Comparison of ENCODE assay signal across 8 cellular contexts in the genomic region with DNA sequence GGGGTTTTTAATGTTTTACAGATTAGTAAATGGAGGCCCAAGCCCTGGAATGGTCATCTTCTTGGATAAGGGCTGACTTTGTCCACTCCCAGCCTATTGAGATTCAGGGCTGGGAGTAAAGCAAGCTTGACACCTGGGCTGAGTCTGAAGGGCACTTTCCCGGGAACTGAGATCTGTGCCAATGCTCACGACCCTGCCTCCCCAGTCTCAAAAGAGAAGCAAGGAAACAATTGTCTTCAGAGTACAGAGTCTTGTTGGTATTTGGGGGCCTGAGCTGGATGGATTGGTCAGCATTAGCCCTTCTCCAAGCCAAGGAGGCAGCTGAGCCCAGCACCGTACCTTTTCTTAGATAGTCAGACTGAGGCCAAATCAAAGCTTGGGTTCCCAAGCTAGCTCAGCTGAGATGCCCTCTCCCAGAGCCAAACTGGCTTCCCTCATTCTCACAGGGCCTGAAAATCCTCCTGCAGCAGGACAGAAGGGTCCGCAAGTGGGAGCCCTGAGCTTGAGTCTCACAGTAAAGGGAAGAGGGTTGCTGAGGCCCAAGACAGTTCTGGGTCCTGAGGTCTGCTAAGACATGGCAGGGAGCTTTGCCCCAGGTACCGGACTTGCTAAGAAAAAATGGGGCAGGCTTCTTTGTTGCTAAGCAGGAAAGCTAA. TPM values are rescaled to one million over a fixed set of nuclear protein-coding genes. Genes with fewer than 3 reads are reported as not detected.
DNase-seq lines count a peak whose midpoint lies in the region; ATAC-seq, FAIRE-seq and TF ChIP-seq lines count a peak whose summit lies in the region.

No MANE protein-coding gene starts in this region.

- FAIRE-seq in H1 (lab: Jason Lieb, UNC) (no peak), pancreas (lab: Jason Lieb, UNC) (no peak)

- CTCF ChIA-PET in CD4-positive, alpha-beta T cell (lab: Charles Lee): interaction anchor here (0.8 to 4.4 kb wide), 2 partner anchors 57 to 58 kb away, joined by 3 to 54 read pairs; no protein-coding TSS in a partner anchor
- CTCF ChIA-PET in RWPE1 (lab: Yijun Ruan, JAX) (interaction anchor here (0.6 to 1.1 kb wide), 5 partner anchors 13 to 60 kb away, joined by 3 to 8 read pairs (median 4); no protein-coding TSS in a partner anchor), H1 (lab: Charles Lee; ENCODE audit: partially characterized antibody) (interaction anchor here (0.6 to 5.0 kb wide), 11 partner anchors 8 to 201 kb away, joined by 3 to 34 read pairs (median 4); no protein-coding TSS in a partner anchor)

- H3K4me3 Mint-ChIP-seq in CD4-positive, alpha-beta T cell: peak overlapping the region; percentile 54

- H4K91ac ChIP-seq in H1 (replicated peaks; ENCODE audit: insufficient read length, low read length): no peak overlapping the region

- no peak overlapping the region for H3K14ac ChIP-seq in H1 (ENCODE audit: insufficient read length)

- DNase-seq in CD4-positive, alpha-beta T cell: no peak
- no peak for DNase-seq in RWPE1 (ENCODE audit: low spot score)
- DNase-seq in H1 (ENCODE audit: low read depth in 1 of 2, low spot score in 2 of 2): no peak
- DNase-seq in pancreas: peak in 2 of 6 donors; percentile 61 to 75
- DNase-seq in AG08396 (ENCODE audit: low spot score): no peak
- DNase-seq in nucleus accumbens (lab: John Stamatoyannopoulos, UW): no peak

- H3K9ac ChIP-seq in H1 (replicated peaks in 1 of 4; ENCODE audit: extremely low read depth in 1 of 4, low read depth in 3 of 4, low read length in 3 of 4): no peak overlapping the region

- no peaks in the 10 kb centered on the region for H3K27me3 Mint-ChIP-seq in CD4-positive, alpha-beta T cell

- H3K79me2 ChIP-seq in H1 (ENCODE audit: control insufficient read depth in 1 of 2, insufficient read depth in 2 of 2, low read length in 2 of 2): peaks cover 0 to 19% of the 10 kb centered on the region in 2 experiments; a peak in 3 of 4 replicates

- H3K36me3 ChIP-seq in H1 (ENCODE audit: control insufficient read depth in 2 of 4, insufficient read depth in 4 of 4, low read length in 3 of 4) (peaks cover 3 to 20% (median 10%) of the 10 kb centered on the region in 4 experiments; a peak in 7 of 8 replicates), pancreas (peaks cover 0 to 14% (median 7%) of the 10 kb centered on the region in 3 donors)

- peak overlapping the region; percentile 37; the same call in 1 of the 2 replicates for H2BK15ac ChIP-seq in H1 (ENCODE audit: low read length)

- peak overlapping the region; percentile 7 for H3K27ac ChIP-seq in CD4-positive, alpha-beta T cell (ENCODE audit: low read depth, low read length)
- peak overlapping the region; percentile 100 for H3K27ac ChIP-seq in RWPE1
- no peak overlapping the region for H3K27ac ChIP-seq in H1 (ENCODE audit: low read depth, low read length)
- H3K27ac ChIP-seq in pancreas: peak overlapping the region; percentile 96 to 99 (median 96)

- no peaks in the 10 kb centered on the region for H3K9me3 Mint-ChIP-seq in CD4-positive, alpha-beta T cell

- H3K9me3 ChIP-seq in CD4-positive, alpha-beta T cell (ENCODE audit: control insufficient read depth, low read length): no peaks in the 10 kb centered on the region
- no peaks in the 10 kb centered on the region for H3K9me3 ChIP-seq in H1 (ENCODE audit: insufficient read depth in 2 of 2, low read depth in 1 of 2, low read length in 1 of 2)
- H3K9me3 ChIP-seq in pancreas: no peaks in the 10 kb centered on the region

- intact Hi-C loops in CD4-positive, alpha-beta T cell (cut with DNase I, micrococcal nuclease): no loop called here
- intact Hi-C loops in pancreas (cut with DNase I): loop anchor here in 1 of 3 donors (5.0 kb wide), 1 partner anchor 60 kb away; no protein-coding TSS in a partner anchor

- H3K4ac ChIP-seq in H1 (replicated peaks; ENCODE audit: insufficient read length, low read depth, low read length): no peak overlapping the region

- TF ChIP-seq POLR2A in H1 (IDR thresholded peaks at IDR 0.05; ENCODE audit: control extremely low read depth in 1 of 2, low read depth in 2 of 2, low read length in 2 of 2): no peak

- no peak overlapping the region; a peak in 1 of 4 replicates for H3K4me2 ChIP-seq in H1 (ENCODE audit: insufficient read depth in 1 of 2, low read depth in 2 of 2, low read length in 2 of 2)

- POLR2A ChIA-PET in CD4-positive, alpha-beta T cell (lab: Charles Lee): interaction anchor here (0.6 to 6.5 kb wide), 8 partner anchors 8 to 176 kb away, joined by 3 to 96 read pairs (median 4); no protein-coding TSS in a partner anchor
- POLR2A ChIA-PET in RWPE1 (lab: Yijun Ruan, JAX; ENCODE audit: low non-redundant PET): interaction anchor here (0.5 to 6.9 kb wide), 8 partner anchors 13 to 59 kb away, joined by 3 to 86 read pairs (median 6); no protein-coding TSS in a partner anchor
- POLR2A ChIA-PET in H1 (lab: Charles Lee; ENCODE audit: partially characterized antibody): interaction anchor here (0.6 to 16.4 kb wide), 14 partner anchors 13 to 127 kb away, joined by 3 to 895 read pairs (median 4); partner anchors contain the start of genes ANAPC16 and ASCC1

- H4K5ac ChIP-seq in H1 (ENCODE audit: insufficient read length, low read depth, low read length): no peak overlapping the region

- H3K4me3 ChIP-seq in H1 (ENCODE audit: extremely low read depth in 1 of 4, insufficient read depth in 2 of 4, low read depth in 3 of 4, low read length in 4 of 4) (no peak overlapping the region), pancreas (no peak overlapping the region)

- H3K4me1 Mint-ChIP-seq in CD4-positive, alpha-beta T cell (ENCODE audit: low read depth): peaks cover 46% of the 10 kb centered on the region

- H2AFZ ChIP-seq in H1 (ENCODE audit: low read length): no peak overlapping the region

- no peak overlapping the region for H2BK12ac ChIP-seq in H1 (ENCODE audit: low read depth, low read length)

- no peak overlapping the region for H2BK120ac ChIP-seq in H1 (replicated peaks; ENCODE audit: low read depth, low read length)

- no peaks in the 10 kb centered on the region for H3K27me3 ChIP-seq in CD4-positive, alpha-beta T cell (ENCODE audit: control insufficient read depth, insufficient read depth, low read length)
- H3K27me3 ChIP-seq in H1 (replicated peaks in 1 of 4; ENCODE audit: control insufficient read depth in 3 of 4, extremely low read depth in 1 of 4, insufficient read depth in 3 of 4, low read length in 3 of 4): no peaks in the 10 kb centered on the region
- H3K27me3 ChIP-seq in pancreas: no peaks in the 10 kb centered on the region

- no peak overlapping the region for H3K56ac ChIP-seq in H1 (replicated peaks; ENCODE audit: insufficient read length, low read depth, low read length)

- TF ChIP-seq CTCF in CD4-positive, alpha-beta T cell (IDR thresholded peaks at IDR 0.05): no peak
- TF ChIP-seq CTCF in RWPE1 (conservative IDR thresholded peaks at IDR 0.05; ENCODE audit: low read depth) (no peak), H1 (IDR thresholded peaks at IDR 0.05; ENCODE audit: control extremely low read depth in 1 of 3, insufficient read depth in 1 of 3, low read depth in 1 of 3, low read length in 3 of 3) (no peak), pancreas (IDR thresholded peaks at IDR 0.05) (no peak)

- TF ChIP-seq RAD21 in H1 (IDR thresholded peaks at IDR 0.05 in 1 of 2, conservative IDR thresholded peaks at IDR 0.05 in 1 of 2; ENCODE audit: low read depth in 2 of 2, low read length in 2 of 2): peak in 1 of 2 experiments; percentile 17; a peak in 1 of 4 replicates

- H3K23ac ChIP-seq in H1 (ENCODE audit: insufficient read length): no peak overlapping the region

- peaks cover 20% of the 10 kb centered on the region for H3K23me2 ChIP-seq in H1 (ENCODE audit: low read depth, low read length)

- H3K27ac Mint-ChIP-seq in CD4-positive, alpha-beta T cell: peak overlapping the region; percentile 89

- H2AK5ac ChIP-seq in H1 (ENCODE audit: low read depth, low read length): no peak overlapping the region

- H3K79me1 ChIP-seq in H1 (ENCODE audit: low read depth, low read length): no peaks in the 10 kb centered on the region

- no peak for ATAC-seq in CD4-positive, alpha-beta T cell (ENCODE audit: poor library complexity)
- ATAC-seq in pancreas (no peak), HG02870 (IDR thresholded peaks at IDR 0.05; ENCODE audit: unreplicated experiment) (no peak), GM21737 (IDR thresholded peaks at IDR 0.05; ENCODE audit: unreplicated experiment) (no peak)

- 90% methylated on average over 5 of the region's 5 CpGs; no CpG with 5 or more reads in 1 of the 2 experiments for WGBS in H1 (ENCODE audit: extremely low coverage in 1 of 2, insufficient coverage in 1 of 2, insufficient read length in 1 of 2, insufficient replicate concordance in 2 of 2, low coverage in 1 of 2, low lambda C conversion rate in 2 of 2, missing lambda C conversion rate in 1 of 2), 2 experiments
- WGBS in pancreas, 2 donors: 62% methylated on average over 5 of the region's 5 CpGs

- TF ChIP-seq EP300 in H1 (IDR thresholded peaks at IDR 0.05; ENCODE audit: borderline replicate concordance in 1 of 2, low read depth in 2 of 2, low read length in 2 of 2): no peak

- no peak overlapping the region for H3K18ac ChIP-seq in H1 (ENCODE audit: extremely low read depth, low read length)

- H3K4me1 ChIP-seq in H1 (replicated peaks in 1 of 4; ENCODE audit: control insufficient read depth in 3 of 4, insufficient read depth in 4 of 4, low read length in 3 of 4): peaks cover 0 to 18% (median 10%) of the 10 kb centered on the region in 4 experiments; a peak in 6 of 7 replicates
- H3K4me1 ChIP-seq in pancreas: peaks cover 2 to 11% (median 2%) of the 10 kb centered on the region in 3 donors

- peak overlapping the region; percentile 38; the same call in 1 of the 2 replicates for H4K8ac ChIP-seq in H1 (ENCODE audit: extremely low read depth, insufficient read depth, low read length)

- H2BK5ac ChIP-seq in H1 (ENCODE audit: low read depth, low read length): no peak overlapping the region

- peaks cover 15 to 23% of the 10 kb centered on the region in 2 experiments for H4K20me1 ChIP-seq in H1 (replicated peaks in 1 of 2; ENCODE audit: control insufficient read depth in 1 of 2, insufficient read depth in 2 of 2, low read length in 2 of 2)

- no peak overlapping the region for H2BK20ac ChIP-seq in H1 (ENCODE audit: low read length)

- H3K36me3 Mint-ChIP-seq in CD4-positive, alpha-beta T cell (ENCODE audit: low read depth): peaks cover 36% of the 10 kb centered on the region

TF ChIP-seq in H1, 55 proteins besides CTCF, POLR2A, EP300 and RAD21 (continues in another document):
- no peak for TF ChIP-seq PHF8 (conservative IDR thresholded peaks at IDR 0.05; ENCODE audit: low read depth, low read length)

RNA-seq across cellular contexts. Expression of gene DDIT4, which starts 3.7 kb away (rescaled TPM):
- total RNA-seq in CD4-positive, alpha-beta T cell: 100 to 1,000 TPM; 427 to 436 TPM
- total RNA-seq in H1 (2021; fragmentation: NEBNext Ultra II Directional; extraction: Animal tissue kit (Norgen Biotek cat#: 25700)): 42.1 and 47.4 TPM in 2 replicates
- 108 and 187 TPM in 2 replicates for polyA plus RNA-seq in H1 (2011; rRNA removed)
- polyA plus RNA-seq in H1 (2011; cell fraction: cytosol; rRNA removed): 146 TPM
- polyA plus RNA-seq in H1 (2011; cell fraction: nucleus; rRNA removed): 143 TPM
- 55.0 to 142 TPM (median 113 TPM) in 4 replicates for polyA plus RNA-seq in H1 (2012, experiment 1 of 2)
- 62.5 TPM for polyA plus RNA-seq in H1 (2012, experiment 2 of 2)
- polyA plus RNA-seq in H1 (2013, experiment 1 of 2): 18.5 TPM
- polyA plus RNA-seq in H1 (2013, experiment 2 of 2): 19.9 TPM
- polyA minus RNA-seq in H1 (2011; rRNA and poly(A)+ RNA removed): 63.3 and 82.3 TPM in 2 replicates
- polyA minus RNA-seq in H1 (2011; cell fraction: cytosol; rRNA and poly(A)+ RNA removed): 113 TPM
- polyA minus RNA-seq in H1 (2011; cell fraction: nucleus; rRNA and poly(A)+ RNA removed): 186 TPM
- 1,000 to 10,000 TPM in 1 of 6 donors, 100 to 1,000 TPM in 3, 10 to 100 TPM in 2; 61.6 to 1,144 (median 191) TPM for total RNA-seq in pancreas
- 100 to 1,000 TPM; 228 to 795 TPM for polyA plus RNA-seq in pancreas
